ENCODE assay signal across 1 cellular context in the genomic region with DNA sequence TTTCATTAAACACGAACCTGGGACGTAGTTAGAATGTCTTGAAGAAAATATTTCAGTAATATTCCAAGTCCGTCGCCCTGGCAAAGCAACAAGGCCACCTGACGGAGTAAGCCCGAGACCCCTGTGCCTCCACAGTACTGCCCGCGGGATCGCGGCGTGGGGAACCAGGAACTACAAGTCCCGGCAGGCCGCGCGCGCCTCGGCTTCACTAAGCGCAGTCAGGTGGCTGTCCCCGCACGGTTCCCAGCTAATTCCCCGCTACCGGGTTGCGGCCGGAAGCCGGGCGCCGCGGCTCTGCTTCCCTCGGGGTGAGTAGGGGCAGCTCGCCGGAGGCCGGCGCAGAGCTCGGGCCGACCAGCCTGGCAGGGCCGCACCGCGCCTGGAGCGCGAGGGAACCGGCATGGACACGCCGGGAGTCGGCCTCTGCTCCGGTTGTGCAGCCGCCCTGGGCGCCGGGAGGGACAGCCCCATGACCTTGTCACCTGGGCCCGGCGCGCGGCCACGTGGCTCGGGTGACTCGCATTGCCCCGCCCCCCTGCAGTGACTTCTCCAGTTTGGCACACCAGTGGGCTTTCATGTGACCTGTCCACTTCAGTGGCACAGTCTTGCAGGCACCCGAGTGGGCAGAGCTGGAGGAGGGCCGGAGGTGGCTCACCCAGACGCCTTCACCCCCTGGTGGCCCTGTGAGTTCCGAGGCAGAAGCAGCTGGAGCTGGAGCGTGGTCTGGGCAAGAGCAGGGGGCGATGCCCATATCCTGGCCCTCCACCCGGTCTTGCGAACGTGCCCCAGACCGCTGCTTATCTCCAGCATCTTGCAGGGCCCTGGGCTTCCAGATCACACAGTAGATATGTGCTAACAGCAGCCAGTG.
A peak's percentile ranks its signal among the peaks of the same experiment; 100 is the strongest.
TF ChIP-seq lines count a peak whose summit lies in the region.

A gene with protein sequence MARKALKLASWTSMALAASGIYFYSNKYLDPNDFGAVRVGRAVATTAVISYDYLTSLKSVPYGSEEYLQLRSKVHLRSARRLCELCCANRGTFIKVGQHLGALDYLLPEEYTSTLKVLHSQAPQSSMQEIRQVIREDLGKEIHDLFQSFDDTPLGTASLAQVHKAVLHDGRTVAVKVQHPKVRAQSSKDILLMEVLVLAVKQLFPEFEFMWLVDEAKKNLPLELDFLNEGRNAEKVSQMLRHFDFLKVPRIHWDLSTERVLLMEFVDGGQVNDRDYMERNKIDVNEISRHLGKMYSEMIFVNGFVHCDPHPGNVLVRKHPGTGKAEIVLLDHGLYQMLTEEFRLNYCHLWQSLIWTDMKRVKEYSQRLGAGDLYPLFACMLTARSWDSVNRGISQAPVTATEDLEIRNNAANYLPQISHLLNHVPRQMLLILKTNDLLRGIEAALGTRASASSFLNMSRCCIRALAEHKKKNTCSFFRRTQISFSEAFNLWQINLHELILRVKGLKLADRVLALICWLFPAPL (plus strand): TSS at position 247 of the 868 bp plus-strand sequence. CDS start 18,870 bp downstream, outside the sequence.

TF ChIP-seq in HEK293, 187 proteins besides CTCF, POLR2A, EP300 and RAD21 (continued from another document and continues in another):
- peak; percentile 56 for TF ChIP-seq SP3 (tag by site-specific recombination; IDR thresholded peaks at IDR 0.05)
- TF ChIP-seq ZNF548 (tag by site-specific recombination; IDR thresholded peaks at IDR 0.05): no peak
- TF ChIP-seq, protein P1, sequence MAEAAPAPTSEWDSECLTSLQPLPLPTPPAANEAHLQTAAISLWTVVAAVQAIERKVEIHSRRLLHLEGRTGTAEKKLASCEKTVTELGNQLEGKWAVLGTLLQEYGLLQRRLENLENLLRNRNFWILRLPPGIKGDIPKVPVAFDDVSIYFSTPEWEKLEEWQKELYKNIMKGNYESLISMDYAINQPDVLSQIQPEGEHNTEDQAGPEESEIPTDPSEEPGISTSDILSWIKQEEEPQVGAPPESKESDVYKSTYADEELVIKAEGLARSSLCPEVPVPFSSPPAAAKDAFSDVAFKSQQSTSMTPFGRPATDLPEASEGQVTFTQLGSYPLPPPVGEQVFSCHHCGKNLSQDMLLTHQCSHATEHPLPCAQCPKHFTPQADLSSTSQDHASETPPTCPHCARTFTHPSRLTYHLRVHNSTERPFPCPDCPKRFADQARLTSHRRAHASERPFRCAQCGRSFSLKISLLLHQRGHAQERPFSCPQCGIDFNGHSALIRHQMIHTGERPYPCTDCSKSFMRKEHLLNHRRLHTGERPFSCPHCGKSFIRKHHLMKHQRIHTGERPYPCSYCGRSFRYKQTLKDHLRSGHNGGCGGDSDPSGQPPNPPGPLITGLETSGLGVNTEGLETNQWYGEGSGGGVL (tag by site-specific recombination; IDR thresholded peaks at IDR 0.05): no peak
- no peak for TF ChIP-seq ZSCAN16 (tag by site-specific recombination; IDR thresholded peaks at IDR 0.05)
- no peak for TF ChIP-seq ZNF292 (tag by site-specific recombination; IDR thresholded peaks at IDR 0.05; ENCODE audit: borderline replicate concordance, low read depth)
- TF ChIP-seq, protein P2, sequence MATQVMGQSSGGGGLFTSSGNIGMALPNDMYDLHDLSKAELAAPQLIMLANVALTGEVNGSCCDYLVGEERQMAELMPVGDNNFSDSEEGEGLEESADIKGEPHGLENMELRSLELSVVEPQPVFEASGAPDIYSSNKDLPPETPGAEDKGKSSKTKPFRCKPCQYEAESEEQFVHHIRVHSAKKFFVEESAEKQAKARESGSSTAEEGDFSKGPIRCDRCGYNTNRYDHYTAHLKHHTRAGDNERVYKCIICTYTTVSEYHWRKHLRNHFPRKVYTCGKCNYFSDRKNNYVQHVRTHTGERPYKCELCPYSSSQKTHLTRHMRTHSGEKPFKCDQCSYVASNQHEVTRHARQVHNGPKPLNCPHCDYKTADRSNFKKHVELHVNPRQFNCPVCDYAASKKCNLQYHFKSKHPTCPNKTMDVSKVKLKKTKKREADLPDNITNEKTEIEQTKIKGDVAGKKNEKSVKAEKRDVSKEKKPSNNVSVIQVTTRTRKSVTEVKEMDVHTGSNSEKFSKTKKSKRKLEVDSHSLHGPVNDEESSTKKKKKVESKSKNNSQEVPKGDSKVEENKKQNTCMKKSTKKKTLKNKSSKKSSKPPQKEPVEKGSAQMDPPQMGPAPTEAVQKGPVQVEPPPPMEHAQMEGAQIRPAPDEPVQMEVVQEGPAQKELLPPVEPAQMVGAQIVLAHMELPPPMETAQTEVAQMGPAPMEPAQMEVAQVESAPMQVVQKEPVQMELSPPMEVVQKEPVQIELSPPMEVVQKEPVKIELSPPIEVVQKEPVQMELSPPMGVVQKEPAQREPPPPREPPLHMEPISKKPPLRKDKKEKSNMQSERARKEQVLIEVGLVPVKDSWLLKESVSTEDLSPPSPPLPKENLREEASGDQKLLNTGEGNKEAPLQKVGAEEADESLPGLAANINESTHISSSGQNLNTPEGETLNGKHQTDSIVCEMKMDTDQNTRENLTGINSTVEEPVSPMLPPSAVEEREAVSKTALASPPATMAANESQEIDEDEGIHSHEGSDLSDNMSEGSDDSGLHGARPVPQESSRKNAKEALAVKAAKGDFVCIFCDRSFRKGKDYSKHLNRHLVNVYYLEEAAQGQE (tag by site-specific recombination; IDR thresholded peaks at IDR 0.05): no peak
- no peak for TF ChIP-seq ZNF416 (tag by site-specific recombination; IDR thresholded peaks at IDR 0.05)
- TF ChIP-seq, protein P3, sequence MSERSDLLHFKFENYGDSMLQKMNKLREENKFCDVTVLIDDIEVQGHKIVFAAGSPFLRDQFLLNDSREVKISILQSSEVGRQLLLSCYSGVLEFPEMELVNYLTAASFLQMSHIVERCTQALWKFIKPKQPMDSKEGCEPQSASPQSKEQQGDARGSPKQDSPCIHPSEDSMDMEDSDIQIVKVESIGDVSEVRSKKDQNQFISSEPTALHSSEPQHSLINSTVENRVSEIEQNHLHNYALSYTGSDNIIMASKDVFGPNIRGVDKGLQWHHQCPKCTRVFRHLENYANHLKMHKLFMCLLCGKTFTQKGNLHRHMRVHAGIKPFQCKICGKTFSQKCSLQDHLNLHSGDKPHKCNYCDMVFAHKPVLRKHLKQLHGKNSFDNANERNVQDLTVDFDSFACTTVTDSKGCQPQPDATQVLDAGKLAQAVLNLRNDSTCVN (tag by site-specific recombination; optimal IDR thresholded peaks at IDR 0.05): peak; percentile 83
- no peak for TF ChIP-seq ZNF433 (tag by site-specific recombination; IDR thresholded peaks at IDR 0.05; ENCODE audit: low read depth)
- TF ChIP-seq SETDB1 (IDR thresholded peaks at IDR 0.05; ENCODE audit: insufficient read length, low read length): no peak
- TF ChIP-seq ZNF404 (tag by site-specific recombination; IDR thresholded peaks at IDR 0.05): no peak
- TF ChIP-seq, protein P4, sequence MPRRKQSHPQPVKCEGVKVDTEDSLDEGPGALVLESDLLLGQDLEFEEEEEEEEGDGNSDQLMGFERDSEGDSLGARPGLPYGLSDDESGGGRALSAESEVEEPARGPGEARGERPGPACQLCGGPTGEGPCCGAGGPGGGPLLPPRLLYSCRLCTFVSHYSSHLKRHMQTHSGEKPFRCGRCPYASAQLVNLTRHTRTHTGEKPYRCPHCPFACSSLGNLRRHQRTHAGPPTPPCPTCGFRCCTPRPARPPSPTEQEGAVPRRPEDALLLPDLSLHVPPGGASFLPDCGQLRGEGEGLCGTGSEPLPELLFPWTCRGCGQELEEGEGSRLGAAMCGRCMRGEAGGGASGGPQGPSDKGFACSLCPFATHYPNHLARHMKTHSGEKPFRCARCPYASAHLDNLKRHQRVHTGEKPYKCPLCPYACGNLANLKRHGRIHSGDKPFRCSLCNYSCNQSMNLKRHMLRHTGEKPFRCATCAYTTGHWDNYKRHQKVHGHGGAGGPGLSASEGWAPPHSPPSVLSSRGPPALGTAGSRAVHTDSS (tag by site-specific recombination; IDR thresholded peaks at IDR 0.05): no peak
- no peak for TF ChIP-seq ZNF221 (tag by site-specific recombination; IDR thresholded peaks at IDR 0.05; ENCODE audit: borderline replicate concordance)
- TF ChIP-seq ZNF302 (tag by site-specific recombination; IDR thresholded peaks at IDR 0.05; ENCODE audit: low read depth): no peak
- TF ChIP-seq ZNF792 (tag by site-specific recombination; IDR thresholded peaks at IDR 0.05): no peak
- no peak for TF ChIP-seq ZNF768 (tag by site-specific recombination; IDR thresholded peaks at IDR 0.05)
- TF ChIP-seq, protein P5, sequence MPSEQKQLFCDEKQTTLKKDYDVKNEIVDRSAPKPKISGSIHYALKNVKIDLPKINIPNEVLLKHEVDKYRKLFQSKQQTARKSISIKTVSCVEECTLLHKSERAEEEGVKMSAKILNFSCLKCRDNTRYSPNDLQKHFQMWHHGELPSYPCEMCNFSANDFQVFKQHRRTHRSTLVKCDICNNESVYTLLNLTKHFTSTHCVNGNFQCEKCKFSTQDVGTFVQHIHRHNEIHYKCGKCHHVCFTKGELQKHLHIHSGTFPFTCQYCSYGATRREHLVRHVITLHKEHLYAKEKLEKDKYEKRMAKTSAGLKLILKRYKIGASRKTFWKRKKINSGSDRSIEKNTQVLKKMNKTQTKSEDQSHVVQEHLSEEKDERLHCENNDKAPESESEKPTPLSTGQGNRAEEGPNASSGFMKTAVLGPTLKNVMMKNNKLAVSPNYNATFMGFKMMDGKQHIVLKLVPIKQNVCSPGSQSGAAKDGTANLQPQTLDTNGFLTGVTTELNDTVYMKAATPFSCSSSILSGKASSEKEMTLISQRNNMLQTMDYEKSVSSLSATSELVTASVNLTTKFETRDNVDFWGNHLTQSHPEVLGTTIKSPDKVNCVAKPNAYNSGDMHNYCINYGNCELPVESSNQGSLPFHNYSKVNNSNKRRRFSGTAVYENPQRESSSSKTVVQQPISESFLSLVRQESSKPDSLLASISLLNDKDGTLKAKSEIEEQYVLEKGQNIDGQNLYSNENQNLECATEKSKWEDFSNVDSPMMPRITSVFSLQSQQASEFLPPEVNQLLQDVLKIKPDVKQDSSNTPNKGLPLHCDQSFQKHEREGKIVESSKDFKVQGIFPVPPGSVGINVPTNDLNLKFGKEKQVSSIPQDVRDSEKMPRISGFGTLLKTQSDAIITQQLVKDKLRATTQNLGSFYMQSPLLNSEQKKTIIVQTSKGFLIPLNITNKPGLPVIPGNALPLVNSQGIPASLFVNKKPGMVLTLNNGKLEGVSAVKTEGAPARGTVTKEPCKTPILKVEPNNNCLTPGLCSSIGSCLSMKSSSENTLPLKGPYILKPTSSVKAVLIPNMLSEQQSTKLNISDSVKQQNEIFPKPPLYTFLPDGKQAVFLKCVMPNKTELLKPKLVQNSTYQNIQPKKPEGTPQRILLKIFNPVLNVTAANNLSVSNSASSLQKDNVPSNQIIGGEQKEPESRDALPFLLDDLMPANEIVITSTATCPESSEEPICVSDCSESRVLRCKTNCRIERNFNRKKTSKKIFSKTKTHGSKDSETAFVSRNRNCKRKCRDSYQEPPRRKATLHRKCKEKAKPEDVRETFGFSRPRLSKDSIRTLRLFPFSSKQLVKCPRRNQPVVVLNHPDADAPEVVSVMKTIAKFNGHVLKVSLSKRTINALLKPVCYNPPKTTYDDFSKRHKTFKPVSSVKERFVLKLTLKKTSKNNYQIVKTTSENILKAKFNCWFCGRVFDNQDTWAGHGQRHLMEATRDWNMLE (tag by site-specific recombination; conservative IDR thresholded peaks at IDR 0.05; ENCODE audit: low read depth): no peak
- TF ChIP-seq ZNF555 (tag by site-specific recombination; conservative IDR thresholded peaks at IDR 0.05): no peak
- TF ChIP-seq ZNF274 (IDR thresholded peaks at IDR 0.05; ENCODE audit: low read length): no peak
- no peak for TF ChIP-seq ZNF274 (tag by site-specific recombination; IDR thresholded peaks at IDR 0.05; ENCODE audit: borderline replicate concordance)
- peak; percentile 85 for TF ChIP-seq ZIC2 (tag by site-specific recombination; IDR thresholded peaks at IDR 0.05)
- no peak for TF ChIP-seq ZBTB48 (tag by site-specific recombination; IDR thresholded peaks at IDR 0.05)
- peak; percentile 36 for TF ChIP-seq EGR2 (tag by site-specific recombination; IDR thresholded peaks at IDR 0.05; ENCODE audit: low read depth)
- TF ChIP-seq ZNF529 (tag by site-specific recombination; IDR thresholded peaks at IDR 0.05; ENCODE audit: insufficient replicate concordance): no peak
- TF ChIP-seq, protein P6, sequence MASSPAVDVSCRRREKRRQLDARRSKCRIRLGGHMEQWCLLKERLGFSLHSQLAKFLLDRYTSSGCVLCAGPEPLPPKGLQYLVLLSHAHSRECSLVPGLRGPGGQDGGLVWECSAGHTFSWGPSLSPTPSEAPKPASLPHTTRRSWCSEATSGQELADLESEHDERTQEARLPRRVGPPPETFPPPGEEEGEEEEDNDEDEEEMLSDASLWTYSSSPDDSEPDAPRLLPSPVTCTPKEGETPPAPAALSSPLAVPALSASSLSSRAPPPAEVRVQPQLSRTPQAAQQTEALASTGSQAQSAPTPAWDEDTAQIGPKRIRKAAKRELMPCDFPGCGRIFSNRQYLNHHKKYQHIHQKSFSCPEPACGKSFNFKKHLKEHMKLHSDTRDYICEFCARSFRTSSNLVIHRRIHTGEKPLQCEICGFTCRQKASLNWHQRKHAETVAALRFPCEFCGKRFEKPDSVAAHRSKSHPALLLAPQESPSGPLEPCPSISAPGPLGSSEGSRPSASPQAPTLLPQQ (tag by site-specific recombination; IDR thresholded peaks at IDR 0.05): 0 out of 2 replicates have a peak, but pooled peaks have one; percentile 41
- 0 out of 2 replicates have a peak, but pooled peaks have one; percentile 34 for TF ChIP-seq YY1 (tag by site-specific recombination; IDR thresholded peaks at IDR 0.05)
- TF ChIP-seq, protein P7, sequence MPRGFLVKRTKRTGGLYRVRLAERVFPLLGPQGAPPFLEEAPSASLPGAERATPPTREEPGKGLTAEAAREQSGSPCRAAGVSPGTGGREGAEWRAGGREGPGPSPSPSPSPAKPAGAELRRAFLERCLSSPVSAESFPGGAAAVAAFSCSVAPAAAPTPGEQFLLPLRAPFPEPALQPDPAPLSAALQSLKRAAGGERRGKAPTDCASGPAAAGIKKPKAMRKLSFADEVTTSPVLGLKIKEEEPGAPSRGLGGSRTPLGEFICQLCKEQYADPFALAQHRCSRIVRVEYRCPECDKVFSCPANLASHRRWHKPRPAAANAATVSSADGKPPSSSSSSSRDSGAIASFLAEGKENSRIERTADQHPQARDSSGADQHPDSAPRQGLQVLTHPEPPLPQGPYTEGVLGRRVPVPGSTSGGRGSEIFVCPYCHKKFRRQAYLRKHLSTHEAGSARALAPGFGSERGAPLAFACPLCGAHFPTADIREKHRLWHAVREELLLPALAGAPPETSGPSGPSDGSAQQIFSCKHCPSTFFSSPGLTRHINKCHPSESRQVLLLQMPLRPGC (tag by site-specific recombination; IDR thresholded peaks at IDR 0.05): no peak
- TF ChIP-seq ZBTB17 (tag by site-specific recombination; IDR thresholded peaks at IDR 0.05): peak; percentile 61; the same call in 1 of the 2 replicates
- peak; percentile 96 for TF ChIP-seq SCRT2 (tag by site-specific recombination; IDR thresholded peaks at IDR 0.05)
- no peak for TF ChIP-seq ZNF510 (tag by site-specific recombination; IDR thresholded peaks at IDR 0.05; ENCODE audit: insufficient replicate concordance)
- no peak for TF ChIP-seq ZNF184 (tag by site-specific recombination; IDR thresholded peaks at IDR 0.05)
- TF ChIP-seq ZNF558 (tag by site-specific recombination; IDR thresholded peaks at IDR 0.05): no peak
- no peak for TF ChIP-seq ZNF777 (tag by site-specific recombination; IDR thresholded peaks at IDR 0.05; ENCODE audit: borderline replicate concordance)
